Comparison of ENCODE assay signal across 7 cellular contexts in genomic region chr15:41135580-41135979, GRCh38. TPM values are rescaled to one million over a fixed set of nuclear protein-coding genes. Genes with fewer than 3 reads are reported as not detected.
DNase-seq lines count a peak whose midpoint lies in the region; ATAC-seq, FAIRE-seq and TF ChIP-seq lines count a peak whose summit lies in the region.
"Not testable (repeated sequence)": the region's sequence is repeated elsewhere in the genome, so short reads cannot be mapped to it uniquely, and the experiment has no call there.

No MANE protein-coding gene starts in this region.

- TF ChIP-seq RAD21 in K562 (CRISPR knock-in tag; conservative IDR thresholded peaks at IDR 0.05 in 1 of 2, IDR thresholded peaks at IDR 0.05 in 1 of 2): not testable (repeated sequence)

- POLR2A ChIA-PET in K562 (lab: Yijun Ruan, JAX): not testable (repeated sequence)

- H3K9ac ChIP-seq in K562 (ENCODE audit: insufficient read depth in 1 of 2, low read depth in 2 of 2, low read length in 2 of 2); keratinocyte (ENCODE audit: control insufficient read depth, extremely low read depth, insufficient read depth, low read length): not testable (repeated sequence)

- not testable (repeated sequence) for BruUV-seq in K562 (replicated peaks; lab: Mats Ljungman, UMichigan)

- TF ChIP-seq EP300 in K562 (IDR thresholded peaks at IDR 0.05; ENCODE audit: low read length); transverse colon (IDR thresholded peaks at IDR 0.05; ENCODE audit: low read depth): not testable (repeated sequence)

- in situ Hi-C loops in K562 (cut with MboI); transverse colon (cut with MboI; ENCODE audit: low pct_ligation_motif_present in 1 of 4, low pct_unique_long_range_greater_than_20kb in 1 of 4, low sequenced_read_pairs in 3 of 4): not testable (repeated sequence)

- H3K27ac ChIP-seq in K562 (ENCODE audit: extremely low read depth, low read depth, low read length); keratinocyte (ENCODE audit: control insufficient read depth, insufficient read depth, low read length); lower lobe of right lung; small intestine (ENCODE audit: low read depth in 1 of 2, low read length in 1 of 2); transverse colon: not testable (repeated sequence)

- TF ChIP-seq POLR2A in K562 (conservative IDR thresholded peaks at IDR 0.05); transverse colon (IDR thresholded peaks at IDR 0.05): not testable (repeated sequence)

- not testable (repeated sequence) for H4K20me1 ChIP-seq in K562 (replicated peaks; ENCODE audit: control insufficient read depth, insufficient read depth, low read length); keratinocyte (ENCODE audit: control insufficient read depth, extremely low read depth, insufficient read depth, low read length)

- H3K4me3 ChIP-seq in K562; bronchial epithelial cell (ENCODE audit: low read depth, low read length); epithelial cell of esophagus (ENCODE audit: low read length); keratinocyte (ENCODE audit: control insufficient read depth in 2 of 3, extremely low read depth in 1 of 3, insufficient read depth in 2 of 3, low read depth in 1 of 3, low read length in 3 of 3); lower lobe of right lung; small intestine (ENCODE audit: low read depth in 1 of 2, low read length in 2 of 2); transverse colon: not testable (repeated sequence)

- ATAC-seq in K562, lower lobe of right lung: not testable (repeated sequence)

- not testable (repeated sequence) for H3K9me3 ChIP-seq in K562 (replicated peaks; ENCODE audit: control insufficient read depth, insufficient read depth, low read depth, low read length); keratinocyte (ENCODE audit: control insufficient read depth, low read depth, low read length); lower lobe of right lung; small intestine (ENCODE audit: control insufficient read depth, low read depth); transverse colon

- intact Hi-C loops in K562 (cut with micrococcal nuclease); lower lobe of right lung (cut with DNase I); transverse colon (cut with DNase I; ENCODE audit: low total_unique reads): not testable (repeated sequence)

- H3K36me3 ChIP-seq in K562 (ENCODE audit: control insufficient read depth, insufficient read depth, low read length); bronchial epithelial cell (ENCODE audit: control insufficient read depth, insufficient read depth, low read length); keratinocyte (ENCODE audit: control insufficient read depth in 2 of 2, extremely low read depth in 1 of 2, insufficient read depth in 2 of 2, low read length in 2 of 2); lower lobe of right lung; small intestine (ENCODE audit: control insufficient read depth in 2 of 2, insufficient read depth in 2 of 2, low read length in 2 of 2); transverse colon: not testable (repeated sequence)

- TF ChIP-seq CTCF in K562 (IDR thresholded peaks at IDR 0.05 in 2 of 3, conservative IDR thresholded peaks at IDR 0.05 in 1 of 3; ENCODE audit: insufficient read depth in 2 of 3, low read depth in 1 of 3, low read length in 3 of 3); bronchial epithelial cell (IDR thresholded peaks at IDR 0.05; ENCODE audit: insufficient read depth, low read length, severe bottlenecking); epithelial cell of esophagus (IDR thresholded peaks at IDR 0.05; ENCODE audit: insufficient read depth, low read depth, low read length, missing control alignments); keratinocyte (optimal IDR thresholded peaks at IDR 0.05 in 1 of 3, IDR thresholded peaks at IDR 0.05 in 1 of 3, conservative IDR thresholded peaks at IDR 0.05 in 1 of 3; ENCODE audit: extremely low read depth in 1 of 3, insufficient read depth in 2 of 3, low read length in 3 of 3); lower lobe of right lung (IDR thresholded peaks at IDR 0.05); transverse colon (IDR thresholded peaks at IDR 0.05): not testable (repeated sequence)

- peak overlapping the region; percentile 50; the same call in 1 of the 2 replicates for H2AFZ ChIP-seq in K562 (ENCODE audit: low read depth, low read length)
- H2AFZ ChIP-seq in keratinocyte (ENCODE audit: control insufficient read depth, low read length): not testable (repeated sequence)

- dilution Hi-C loops in keratinocyte (cut with MboI; ENCODE audit: extremely low pct_ligation_motif_present, low sequenced_read_pairs): not testable (repeated sequence)

- not testable (repeated sequence) for DNase-seq in K562 (ENCODE audit: extremely low read depth in 1 of 4, low spot score in 3 of 4); keratinocyte (ENCODE audit: low read depth, low spot score)
- peak; percentile 29 for DNase-seq in bronchial epithelial cell (ENCODE audit: low read depth)
- peak; percentile 59 for DNase-seq in epithelial cell of esophagus (ENCODE audit: low read depth)
- peak; percentile 57 for DNase-seq in lower lobe of right lung
- peak; percentile 23 for DNase-seq in small intestine
- DNase-seq in transverse colon: peak; percentile 25

- WGBS in K562 (ENCODE audit: insufficient coverage, low coverage, missing lambda C conversion rate): 40% methylated on average over 6 of the region's 6 CpGs
- WGBS in small intestine, 3 donors: 80 to 88% (median 87%) methylated on average over 6 of the region's 6 CpGs
- WGBS in transverse colon (ENCODE audit: low coverage in 1 of 2), 2 donors: 79 to 89% methylated on average over 6 of the region's 6 CpGs

- H3K79me2 ChIP-seq in K562 (ENCODE audit: control insufficient read depth, insufficient read depth, low read length); keratinocyte (ENCODE audit: control insufficient read depth, insufficient read depth, low read length): not testable (repeated sequence)

- H3K4me2 ChIP-seq in K562 (ENCODE audit: insufficient read depth, low read length); keratinocyte (ENCODE audit: control insufficient read depth, extremely low read depth, insufficient read depth, low read depth, low read length): not testable (repeated sequence)

- H3K9me1 ChIP-seq in K562 (ENCODE audit: control insufficient read depth, insufficient read depth, low read length); keratinocyte (ENCODE audit: control insufficient read depth, extremely low read depth, insufficient read depth, low read length): not testable (repeated sequence)

- CTCF ChIA-PET in K562 (lab: Yijun Ruan, JAX; ENCODE audit: low intra/inter-chr PET ratio): not testable (repeated sequence)

- H3K4me1 ChIP-seq in K562 (replicated peaks in 1 of 2; ENCODE audit: control insufficient read depth in 2 of 2, insufficient read depth in 2 of 2, low read length in 2 of 2); keratinocyte (ENCODE audit: control insufficient read depth, extremely low read depth, insufficient read depth, low read length); lower lobe of right lung; small intestine (ENCODE audit: control insufficient read depth in 2 of 2, insufficient read depth in 1 of 2, low read depth in 1 of 2, low read length in 1 of 2); transverse colon: not testable (repeated sequence)

- not testable (repeated sequence) for FAIRE-seq in K562 (lab: Jason Lieb, UNC); bronchial epithelial cell (lab: Jason Lieb, UNC); small intestine (lab: Jason Lieb, UNC)
- peak; percentile 13 for FAIRE-seq in keratinocyte (lab: Jason Lieb, UNC)

- not testable (repeated sequence) for H3K27me3 ChIP-seq in K562 (ENCODE audit: control insufficient read depth in 2 of 2, insufficient read depth in 2 of 2, low read length in 2 of 2); bronchial epithelial cell (ENCODE audit: control insufficient read depth, insufficient read depth, low read length); keratinocyte (ENCODE audit: control insufficient read depth, extremely low read depth, insufficient read depth, low read length); lower lobe of right lung (ENCODE audit: low read depth); small intestine (ENCODE audit: control insufficient read depth in 2 of 2, insufficient read depth in 2 of 2, low read length in 2 of 2); transverse colon

RNA-seq across cellular contexts. Expression of gene INO80, which starts 19.5 kb away (rescaled TPM):
- 29.8 and 87.5 TPM in 2 replicates for total RNA-seq in K562 (2011; cell fraction: chromatin; rRNA removed; ENCODE audit: low replicate concordance)
- total RNA-seq in K562 (2011; cell fraction: nucleolus; rRNA removed): 19.8 and 24.7 TPM in 2 replicates
- 21.1 and 25.9 TPM in 2 replicates for total RNA-seq in K562 (2011; cell fraction: nucleoplasm; rRNA removed)
- total RNA-seq in K562 (2014; rRNA removed) (20.5 and 31.3 TPM in 2 replicates), K562 (2014; rRNA removed; fragmentation: Illumina TruSeq; extraction: Trizol) (18.4 and 18.6 TPM in 2 replicates), K562 (2015; rRNA removed; fragmentation: Illumina TruSeq; extraction: Trizol) (18.7 and 23.7 TPM in 2 replicates), K562 (2021) (21.3 and 25.7 TPM in 2 replicates), bronchial epithelial cell (18.1 and 23.7 TPM in 2 replicates), lower lobe of right lung (25.0 TPM), transverse colon (10 to 100 TPM; 21.8 to 69.1 (median 29.8) TPM)
- polyA plus RNA-seq in K562 (2011; rRNA removed) (5.0 and 5.1 TPM in 2 replicates), K562 (2014; fragmentation: Illumina TruSeq; extraction: Trizol) (18.5 and 19.9 TPM in 2 replicates), K562 (2014; fragmentation: Nextera tagmentation; extraction: Ambion mirVana) (1 to 10 TPM; 1.1 to 3.9 TPM), K562 (2014; rRNA removed) (20.2 and 20.4 TPM in 2 replicates), keratinocyte (6.7 to 10.3 TPM (median 8.0 TPM) in 3 replicates), small intestine (10 to 100 TPM in 1 of 3 donors, 1 to 10 TPM in 2; 6.9 to 13.8 (median 9.2) TPM)
- 7.1 and 7.9 TPM in 2 replicates for polyA plus RNA-seq in K562 (2011; cell fraction: cytosol; rRNA removed)
- polyA plus RNA-seq in K562 (2011; cell fraction: nucleus; rRNA removed): 10.9 and 13.1 TPM in 2 replicates
- polyA plus RNA-seq in K562 (2012): 12.0 and 12.6 TPM in 2 replicates
- 16.0 and 18.3 TPM in 2 replicates for polyA minus RNA-seq in K562 (2011; rRNA and poly(A)+ RNA removed)
- polyA minus RNA-seq in K562 (2011; cell fraction: cytosol; rRNA and poly(A)+ RNA removed): 10.6 and 13.5 TPM in 2 replicates
- 16.4 and 31.0 TPM in 2 replicates for polyA minus RNA-seq in K562 (2011; cell fraction: nucleus; rRNA and poly(A)+ RNA removed)
- 10.9 TPM for polyA plus RNA-seq in keratinocyte (2011; ENCODE audit: low read depth)
- polyA plus RNA-seq in keratinocyte (2011; cell fraction: cytosol; rRNA removed): 6.1 and 6.4 TPM in 2 replicates
- 16.4 and 16.7 TPM in 2 replicates for polyA plus RNA-seq in keratinocyte (2011; cell fraction: nucleus; rRNA removed)
- 8.7 and 18.1 TPM in 2 replicates for polyA plus RNA-seq in keratinocyte (2012; ENCODE audit: low replicate concordance)
- 8.8 to 24.0 TPM (median 21.6 TPM) in 3 replicates for polyA minus RNA-seq in keratinocyte
- 5.4 TPM for polyA minus RNA-seq in keratinocyte (2011; cell fraction: cytosol; rRNA and poly(A)+ RNA removed)
- polyA minus RNA-seq in keratinocyte (2011; cell fraction: nucleus; rRNA and poly(A)+ RNA removed): 20.6 and 40.3 TPM in 2 replicates
